1 cellular context compared by ENCODE assay signal in genomic region chr17:47789611-47790520, GRCh38.
TF ChIP-seq lines count a peak whose summit lies in the region.

No MANE protein-coding gene starts in this region.

TF ChIP-seq in HepG2, 621 proteins besides CTCF, POLR2A, EP300 and RAD21 (continues in another document):
- TF ChIP-seq ARID3A (IDR thresholded peaks at IDR 0.05; ENCODE audit: low read depth, low read length) (no peak), TAF1 (CRISPR knock-in tag; IDR thresholded peaks at IDR 0.05) (no peak), ZBTB42 (CRISPR knock-in tag; IDR thresholded peaks at IDR 0.05) (no peak), THAP7 (CRISPR knock-in tag; IDR thresholded peaks at IDR 0.05) (no peak), KDM5B (CRISPR knock-in tag; IDR thresholded peaks at IDR 0.05; ENCODE audit: borderline replicate concordance) (peak; percentile 46; the same call in 1 of the 2 replicates), HIVEP1 (CRISPR knock-in tag; IDR thresholded peaks at IDR 0.05) (no peak), ZBED4 (CRISPR knock-in tag; IDR thresholded peaks at IDR 0.05; ENCODE audit: borderline replicate concordance) (no peak), HOXA9 (CRISPR knock-in tag; IDR thresholded peaks at IDR 0.05; ENCODE audit: borderline replicate concordance) (no peak), ZNF883 (CRISPR knock-in tag; IDR thresholded peaks at IDR 0.05; ENCODE audit: not compliant biosample characterization) (peak; percentile 84), WIZ (CRISPR knock-in tag; IDR thresholded peaks at IDR 0.05) (0 out of 2 replicates have a peak, but pooled peaks have one; percentile 12), FLYWCH1 (CRISPR knock-in tag; IDR thresholded peaks at IDR 0.05) (no peak), ZNF547 (CRISPR knock-in tag; IDR thresholded peaks at IDR 0.05) (peak; percentile 65; the same call in 1 of the 2 replicates), ATF4 (CRISPR knock-in tag; IDR thresholded peaks at IDR 0.05) (no peak), ZFY (CRISPR knock-in tag; IDR thresholded peaks at IDR 0.05) (peak; percentile 46; the same call in 1 of the 2 replicates), FOXM1 (CRISPR knock-in tag; IDR thresholded peaks at IDR 0.05) (0 out of 2 replicates have a peak, but pooled peaks have one; percentile 37), YY1 (IDR thresholded peaks at IDR 0.05; ENCODE audit: insufficient read depth, insufficient replicate concordance, low read depth, low read length) (no peak), EED (CRISPR knock-in tag; IDR thresholded peaks at IDR 0.05) (no peak), DNMT1 (CRISPR knock-in tag; IDR thresholded peaks at IDR 0.05) (0 out of 2 replicates have a peak, but pooled peaks have one; percentile 29), ZNF407 (CRISPR knock-in tag; IDR thresholded peaks at IDR 0.05; ENCODE audit: not compliant biosample characterization) (no peak), ZNF501 (CRISPR knock-in tag; IDR thresholded peaks at IDR 0.05) (0 out of 2 replicates have a peak, but pooled peaks have one; percentile 43), JUN (CRISPR knock-in tag; IDR thresholded peaks at IDR 0.05) (no peak), MAZ (IDR thresholded peaks at IDR 0.05; ENCODE audit: borderline replicate concordance, low read depth, low read length) (no peak), MAZ (CRISPR knock-in tag; IDR thresholded peaks at IDR 0.05; ENCODE audit: low read depth) (no peak), SNRNP70 (IDR thresholded peaks at IDR 0.05; ENCODE audit: low read depth, low read length) (no peak), ZNF331 (CRISPR knock-in tag; IDR thresholded peaks at IDR 0.05) (no peak), IRX3 (CRISPR knock-in tag; IDR thresholded peaks at IDR 0.05; ENCODE audit: borderline replicate concordance, low read depth) (no peak), LCORL (IDR thresholded peaks at IDR 0.05) (no peak), LCORL (CRISPR knock-in tag; IDR thresholded peaks at IDR 0.05) (no peak), ZNF576 (CRISPR knock-in tag; IDR thresholded peaks at IDR 0.05) (0 out of 2 replicates have a peak, but pooled peaks have one; percentile 26), ZNF710 (CRISPR knock-in tag; IDR thresholded peaks at IDR 0.05; ENCODE audit: borderline replicate concordance) (peak; percentile 25; the same call in 1 of the 2 replicates), MYC (CRISPR knock-in tag; IDR thresholded peaks at IDR 0.05; ENCODE audit: borderline replicate concordance) (peak; percentile 62; the same call in 1 of the 2 replicates), IRF1 (CRISPR knock-in tag; IDR thresholded peaks at IDR 0.05; ENCODE audit: low read depth) (no peak), ZNF329 (CRISPR knock-in tag; IDR thresholded peaks at IDR 0.05; ENCODE audit: low read depth) (0 out of 2 replicates have a peak, but pooled peaks have one; percentile 34), SP5 (CRISPR knock-in tag; IDR thresholded peaks at IDR 0.05; ENCODE audit: borderline replicate concordance, low read depth) (no peak), POGZ (CRISPR knock-in tag; IDR thresholded peaks at IDR 0.05) (no peak), UBTF (CRISPR knock-in tag; IDR thresholded peaks at IDR 0.05) (peak; percentile 92), ZSCAN21 (CRISPR knock-in tag; IDR thresholded peaks at IDR 0.05; ENCODE audit: borderline replicate concordance) (no peak)
